In genomic region chr6:92008757-92009502, GRCh38 we compare ENCODE assay signal across 29 cellular contexts.
"Had no signal": no experiment of that assay in that cellular context is flagged by ENCODE, and none has a peak within 500 bp of the region (broad histone marks: within the 10 kb centered on the region; RNA-seq: fewer than 3 reads in every experiment).

No MANE protein-coding gene starts in this region.

- FAIRE-seq: bronchial epithelial cell had no signal

- H3K36me3 Mint-ChIP-seq: activated naive CD4-positive, alpha-beta T cell treated with anti-CD3 and anti-CD28 coated beads, Interleukin-2, amount 10 ng/mL, durations not matched to agents 7 days and 5 days; activated naive CD4-positive, alpha-beta T cell treated with anti-CD3 and anti-CD28 coated beads, Interleukin-2, amount 50 U/mL, for 72 hours; activated naive CD8-positive, alpha-beta T cell treated with anti-CD3 and anti-CD28 coated beads, Interleukin-2, amount 10 ng/mL, durations not matched to agents 7 days and 5 days; brain; WTC11 had no signal

- H3K4me1 ChIP-seq: ascending aorta, esophagus muscularis mucosa had no signal

- H3K27ac ChIP-seq: ascending aorta, coronary artery, dorsolateral prefrontal cortex, esophagus muscularis mucosa, VCaP had no signal

- H3K36me3 ChIP-seq: ascending aorta, esophagus muscularis mucosa had no signal

- H3K4me1 Mint-ChIP-seq: activated CD4-positive, alpha-beta memory T cell treated with anti-CD3 and anti-CD28 coated beads, Interleukin-2, amount 10 ng/mL, durations not matched to agents 7 days and 5 days; activated CD4-positive, alpha-beta T cell treated with anti-CD3 and anti-CD28 coated beads, Interleukin-2, amount 10 ng/mL, durations not matched to agents 7 days and 5 days; activated naive CD4-positive, alpha-beta T cell treated with anti-CD3 and anti-CD28 coated beads, Interleukin-2, amount 10 ng/mL, durations not matched to agents 7 days and 5 days; activated naive CD8-positive, alpha-beta T cell treated with anti-CD3 and anti-CD28 coated beads, Interleukin-2, amount 10 ng/mL, durations not matched to agents 7 days and 5 days; brain; central memory CD8-positive, alpha-beta T cell; endodermal cell; WTC11 had no signal

- H3K27me3 Mint-ChIP-seq: activated CD4-positive, alpha-beta memory T cell treated with anti-CD3 and anti-CD28 coated beads, Interleukin-2, amount 10 ng/mL, durations not matched to agents 7 days and 5 days; activated CD4-positive, alpha-beta T cell treated with anti-CD3 and anti-CD28 coated beads, Interleukin-2, amount 10 ng/mL, durations not matched to agents 7 days and 5 days; activated naive CD4-positive, alpha-beta T cell treated with anti-CD3 and anti-CD28 coated beads, Interleukin-2, amount 10 ng/mL, durations not matched to agents 7 days and 5 days; activated naive CD8-positive, alpha-beta T cell treated with anti-CD3 and anti-CD28 coated beads, Interleukin-2, amount 10 ng/mL, durations not matched to agents 7 days and 5 days; activated T-cell treated with anti-CD3 and anti-CD28 coated beads, Interleukin-2, amount 50 U/mL, for 24 hours; central memory CD8-positive, alpha-beta T cell; dendritic cell treated with granulocyte-macrophage colony-stimulating factor and Interleukin-4, amounts not matched to agents 40 ng/mL and 50 ng/mL, for 4 days had no signal

- H3K4me3 ChIP-seq: ascending aorta, coronary artery, dorsolateral prefrontal cortex, esophagus muscularis mucosa had no signal

- DNase-seq: activated CD4-positive, alpha-beta memory T cell treated with anti-CD3 and anti-CD28 coated beads, Interleukin-2, amount 10 ng/mL, durations not matched to agents 7 days and 5 days; activated CD4-positive, alpha-beta T cell treated with anti-CD3 and anti-CD28 coated beads for 1 hour; activated CD4-positive, alpha-beta T cell treated with anti-CD3 and anti-CD28 coated beads for 4 hours; activated CD4-positive, alpha-beta T cell treated with anti-CD3 and anti-CD28 coated beads, Interleukin-2, amount 10 ng/mL, durations not matched to agents 7 days and 5 days; activated CD4-positive, alpha-beta T cell treated with anti-CD3 and anti-CD28 coated beads, Interleukin-2, amount 50 U/mL, for 4 hours; activated CD8-positive, alpha-beta memory T cell treated with anti-CD3 and anti-CD28 coated beads, Interleukin-2, amount 50 U/mL, for 48 hours; activated gamma-delta T cell; activated naive CD4-positive, alpha-beta T cell; activated naive CD4-positive, alpha-beta T cell treated with anti-CD3 and anti-CD28 coated beads, Interleukin-2, amount 10 ng/mL, durations not matched to agents 7 days and 5 days; activated naive CD8-positive, alpha-beta T cell treated with anti-CD3 and anti-CD28 coated beads, Interleukin-2, amount 10 ng/mL, durations not matched to agents 7 days and 5 days; activated T-cell treated with anti-CD3 and anti-CD28 coated beads for 4 hours; activated T-cell treated with anti-CD3 and anti-CD28 coated beads, Interleukin-2, amount 50 U/mL, for 24 hours; activated T-cell treated with anti-CD3 and anti-CD28 coated beads, Interleukin-2, amount 50 U/mL, for 72 hours; dorsolateral prefrontal cortex; effector memory CD4-positive, alpha-beta T cell; endodermal cell; foreskin melanocyte; head of caudate nucleus; T-helper 2 cell had no signal

- H3K27me3 ChIP-seq: ascending aorta, dorsolateral prefrontal cortex, esophagus muscularis mucosa had no signal

- H3K27ac Mint-ChIP-seq: activated CD4-positive, alpha-beta memory T cell treated with anti-CD3 and anti-CD28 coated beads, Interleukin-2, amount 10 ng/mL, durations not matched to agents 7 days and 5 days; activated CD4-positive, alpha-beta T cell treated with anti-CD3 and anti-CD28 coated beads, Interleukin-2, amount 10 ng/mL, durations not matched to agents 7 days and 5 days; activated naive CD4-positive, alpha-beta T cell treated with anti-CD3 and anti-CD28 coated beads, Interleukin-2, amount 10 ng/mL, durations not matched to agents 7 days and 5 days; activated naive CD4-positive, alpha-beta T cell treated with anti-CD3 and anti-CD28 coated beads, Interleukin-2, amount 50 U/mL, for 72 hours; activated naive CD8-positive, alpha-beta T cell treated with anti-CD3 and anti-CD28 coated beads, Interleukin-2, amount 10 ng/mL, durations not matched to agents 7 days and 5 days; activated T-cell treated with anti-CD3 and anti-CD28 coated beads, Interleukin-2, amount 50 U/mL, for 24 hours; activated T-cell treated with anti-CD3 and anti-CD28 coated beads, Interleukin-2, amount 50 U/mL, for 72 hours; brain; dendritic cell treated with granulocyte-macrophage colony-stimulating factor and Interleukin-4, amounts not matched to agents 40 ng/mL and 50 ng/mL, for 4 days; endodermal cell; WTC11 had no signal

- H3K4me3 Mint-ChIP-seq: activated CD4-positive, alpha-beta memory T cell treated with anti-CD3 and anti-CD28 coated beads, Interleukin-2, amount 10 ng/mL, durations not matched to agents 7 days and 5 days; activated CD4-positive, alpha-beta T cell treated with anti-CD3 and anti-CD28 coated beads, Interleukin-2, amount 10 ng/mL, durations not matched to agents 7 days and 5 days; activated naive CD4-positive, alpha-beta T cell treated with anti-CD3 and anti-CD28 coated beads, Interleukin-2, amount 10 ng/mL, durations not matched to agents 7 days and 5 days; activated naive CD8-positive, alpha-beta T cell treated with anti-CD3 and anti-CD28 coated beads, Interleukin-2, amount 10 ng/mL, durations not matched to agents 7 days and 5 days; activated T-cell treated with anti-CD3 and anti-CD28 coated beads, Interleukin-2, amount 50 U/mL, for 24 hours; activated T-cell treated with anti-CD3 and anti-CD28 coated beads, Interleukin-2, amount 50 U/mL, for 72 hours; brain; central memory CD8-positive, alpha-beta T cell; dendritic cell treated with granulocyte-macrophage colony-stimulating factor and Interleukin-4, amounts not matched to agents 40 ng/mL and 50 ng/mL, for 4 days; endodermal cell; WTC11 had no signal

- H3K9me3 ChIP-seq: ascending aorta had no signal
